Comparison of ENCODE assay signal across 1 cellular context in the genomic region with DNA sequence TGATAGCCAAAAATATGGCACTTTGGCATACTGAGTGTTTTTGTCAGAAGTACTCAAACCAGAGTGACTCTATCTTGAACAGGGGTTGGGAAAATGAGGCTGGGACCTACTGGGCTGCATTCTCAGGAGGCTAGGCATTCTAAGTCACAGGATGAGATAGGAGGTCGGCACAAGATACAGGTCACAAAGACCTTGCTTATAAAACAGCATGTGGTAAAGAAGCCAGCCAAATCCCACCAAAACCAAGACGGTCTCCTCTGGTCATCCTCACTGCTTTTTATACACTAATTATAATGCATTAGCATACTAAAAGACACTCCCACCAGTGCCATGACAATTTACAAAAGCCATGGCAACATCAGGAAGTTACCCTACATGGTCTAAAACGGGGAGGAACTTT.
TF ChIP-seq lines count a peak whose summit lies in the region.

No MANE protein-coding gene starts in this region.

TF ChIP-seq in WTC11, 78 proteins besides CTCF, POLR2A, EP300 and RAD21 (continued from another document):
- TF ChIP-seq, protein P1, sequence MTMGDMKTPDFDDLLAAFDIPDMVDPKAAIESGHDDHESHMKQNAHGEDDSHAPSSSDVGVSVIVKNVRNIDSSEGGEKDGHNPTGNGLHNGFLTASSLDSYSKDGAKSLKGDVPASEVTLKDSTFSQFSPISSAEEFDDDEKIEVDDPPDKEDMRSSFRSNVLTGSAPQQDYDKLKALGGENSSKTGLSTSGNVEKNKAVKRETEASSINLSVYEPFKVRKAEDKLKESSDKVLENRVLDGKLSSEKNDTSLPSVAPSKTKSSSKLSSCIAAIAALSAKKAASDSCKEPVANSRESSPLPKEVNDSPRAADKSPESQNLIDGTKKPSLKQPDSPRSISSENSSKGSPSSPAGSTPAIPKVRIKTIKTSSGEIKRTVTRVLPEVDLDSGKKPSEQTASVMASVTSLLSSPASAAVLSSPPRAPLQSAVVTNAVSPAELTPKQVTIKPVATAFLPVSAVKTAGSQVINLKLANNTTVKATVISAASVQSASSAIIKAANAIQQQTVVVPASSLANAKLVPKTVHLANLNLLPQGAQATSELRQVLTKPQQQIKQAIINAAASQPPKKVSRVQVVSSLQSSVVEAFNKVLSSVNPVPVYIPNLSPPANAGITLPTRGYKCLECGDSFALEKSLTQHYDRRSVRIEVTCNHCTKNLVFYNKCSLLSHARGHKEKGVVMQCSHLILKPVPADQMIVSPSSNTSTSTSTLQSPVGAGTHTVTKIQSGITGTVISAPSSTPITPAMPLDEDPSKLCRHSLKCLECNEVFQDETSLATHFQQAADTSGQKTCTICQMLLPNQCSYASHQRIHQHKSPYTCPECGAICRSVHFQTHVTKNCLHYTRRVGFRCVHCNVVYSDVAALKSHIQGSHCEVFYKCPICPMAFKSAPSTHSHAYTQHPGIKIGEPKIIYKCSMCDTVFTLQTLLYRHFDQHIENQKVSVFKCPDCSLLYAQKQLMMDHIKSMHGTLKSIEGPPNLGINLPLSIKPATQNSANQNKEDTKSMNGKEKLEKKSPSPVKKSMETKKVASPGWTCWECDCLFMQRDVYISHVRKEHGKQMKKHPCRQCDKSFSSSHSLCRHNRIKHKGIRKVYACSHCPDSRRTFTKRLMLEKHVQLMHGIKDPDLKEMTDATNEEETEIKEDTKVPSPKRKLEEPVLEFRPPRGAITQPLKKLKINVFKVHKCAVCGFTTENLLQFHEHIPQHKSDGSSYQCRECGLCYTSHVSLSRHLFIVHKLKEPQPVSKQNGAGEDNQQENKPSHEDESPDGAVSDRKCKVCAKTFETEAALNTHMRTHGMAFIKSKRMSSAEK (CRISPR knock-in tag; IDR thresholded peaks at IDR 0.05; ENCODE audit: borderline replicate concordance) = no peak
- no peak for TF ChIP-seq ZNF263 (CRISPR knock-in tag; IDR thresholded peaks at IDR 0.05; ENCODE audit: low read depth)
- no peak for TF ChIP-seq CDX4 (CRISPR knock-in tag; IDR thresholded peaks at IDR 0.05; ENCODE audit: borderline replicate concordance)
